Comparison of ENCODE assay signal across 8 cellular contexts in the genomic region with DNA sequence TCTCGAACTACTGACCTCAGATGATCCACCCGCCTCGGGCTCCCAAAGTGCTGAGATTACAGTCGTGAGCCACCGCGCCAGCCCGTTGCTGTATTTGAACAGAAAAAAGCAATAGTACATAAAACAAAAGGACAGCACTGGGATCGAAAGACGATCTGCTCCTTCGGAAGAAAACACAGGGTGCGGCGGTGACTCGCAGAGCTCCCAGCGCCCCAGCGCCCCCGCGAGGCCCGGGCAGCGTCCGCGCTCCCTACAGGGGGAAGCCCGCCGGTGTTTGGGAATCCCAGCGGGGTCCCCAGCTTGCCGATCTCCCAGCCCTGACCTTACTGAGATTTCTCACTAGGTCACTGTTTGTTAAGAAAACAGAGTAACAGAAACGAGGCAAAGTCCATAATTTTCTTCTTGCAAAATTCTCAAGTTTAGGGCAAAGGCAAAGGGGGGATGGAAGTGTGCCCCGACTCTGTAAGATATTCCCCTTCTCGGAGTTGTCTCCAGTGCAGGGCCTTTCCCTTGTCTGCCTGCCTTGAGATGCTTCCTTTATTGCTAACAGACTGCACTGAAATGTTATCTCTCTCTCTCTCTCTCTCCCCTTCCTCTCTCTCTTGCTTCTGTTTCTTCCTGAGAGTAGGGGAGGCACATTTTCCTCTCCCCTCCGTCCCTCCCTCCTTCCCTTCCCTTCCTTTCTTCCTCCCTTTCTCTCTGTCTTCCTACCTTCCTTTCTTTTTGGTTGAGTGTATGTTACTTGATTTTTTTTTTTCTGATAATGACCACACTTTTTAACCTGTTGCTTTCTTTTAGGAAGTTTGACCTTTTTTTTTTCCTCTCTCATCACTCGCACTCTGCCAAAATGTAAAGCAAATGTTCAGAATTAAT.
A peak's percentile ranks its signal among the peaks of the same experiment; 100 is the strongest.
DNase-seq lines count a peak whose midpoint lies in the region; ATAC-seq and TF ChIP-seq lines count a peak whose summit lies in the region.

No MANE protein-coding gene starts in this region.

- peak overlapping the region; percentile 54 for H3K4me3 ChIP-seq in fibroblast of the aortic adventitia (ENCODE audit: low read depth, low read length)
- H3K4me3 ChIP-seq in uterus, result peak overlapping the region; percentile 21 to 36

- peaks cover 8% of the 10 kb centered on the region for H3K4me1 Mint-ChIP-seq in activated CD8-positive, alpha-beta memory T cell treated with anti-CD3 and anti-CD28 coated beads, Interleukin-2, amount 10 ng/mL, durations not matched to agents 7 days and 5 days
- peaks cover 89% of the 10 kb centered on the region for H3K4me1 Mint-ChIP-seq in nephron progenitor cell

- H3K36me3 ChIP-seq in uterus, result no peaks in the 10 kb centered on the region

- no peaks in the 10 kb centered on the region for H3K9me3 ChIP-seq in uterus

- ATAC-seq in HG03342 (IDR thresholded peaks at IDR 0.05; ENCODE audit: unreplicated experiment), result peak; percentile 59
- ATAC-seq in activated CD8-positive, alpha-beta memory T cell treated with anti-CD3 and anti-CD28 coated beads, Interleukin-2, amount 10 ng/mL, durations not matched to agents 7 days and 5 days, result peak; percentile 78
- no peak for ATAC-seq in GM18873 (IDR thresholded peaks at IDR 0.05; ENCODE audit: low FRiP score, unreplicated experiment)

- no peaks in the 10 kb centered on the region for H3K9me3 Mint-ChIP-seq in activated CD8-positive, alpha-beta memory T cell treated with anti-CD3 and anti-CD28 coated beads, Interleukin-2, amount 10 ng/mL, durations not matched to agents 7 days and 5 days (ENCODE audit: low read depth)
- no peaks in the 10 kb centered on the region for H3K9me3 Mint-ChIP-seq in nephron progenitor cell

- no peak for TF ChIP-seq POLR2A in uterus (IDR thresholded peaks at IDR 0.05)

- H3K27me3 Mint-ChIP-seq in activated CD8-positive, alpha-beta memory T cell treated with anti-CD3 and anti-CD28 coated beads, Interleukin-2, amount 10 ng/mL, durations not matched to agents 7 days and 5 days, result peaks cover 73% of the 10 kb centered on the region
- no peaks in the 10 kb centered on the region for H3K27me3 Mint-ChIP-seq in nephron progenitor cell (ENCODE audit: low read depth, poor library complexity)

- TF ChIP-seq CTCF in GM12873 (IDR thresholded peaks at IDR 0.05; ENCODE audit: insufficient read depth, low read depth, low read length, missing control alignments) (peak; percentile 49), fibroblast of the aortic adventitia (IDR thresholded peaks at IDR 0.05; ENCODE audit: insufficient read depth, low read length) (peak; percentile 81), nephron progenitor cell (IDR thresholded peaks at IDR 0.05) (peak; percentile 37), uterus (IDR thresholded peaks at IDR 0.05) (peak in 1 of 4 experiments; percentile 23)

- H3K4me3 Mint-ChIP-seq in activated CD8-positive, alpha-beta memory T cell treated with anti-CD3 and anti-CD28 coated beads, Interleukin-2, amount 10 ng/mL, durations not matched to agents 7 days and 5 days, result peak overlapping the region; percentile 62
- peak overlapping the region; percentile 57 for H3K4me3 Mint-ChIP-seq in nephron progenitor cell

- CTCF ChIA-PET in activated CD8-positive, alpha-beta memory T cell treated with anti-CD3 and anti-CD28 coated beads, Interleukin-2, amount 10 ng/mL, durations not matched to agents 7 days and 5 days (lab: Charles Lee), result interaction anchor here (0.8 kb wide), 1 partner anchor 565 kb away, joined by 4 read pairs; no protein-coding TSS in a partner anchor

- DNase-seq in activated CD8-positive, alpha-beta memory T cell treated with anti-CD3 and anti-CD28 coated beads, Interleukin-2, amount 10 ng/mL, durations not matched to agents 7 days and 5 days, result peak; percentile 53
- DNase-seq in fibroblast of the aortic adventitia (ENCODE audit: low read depth) (peak; percentile 79), nephron progenitor cell (peak; percentile 74), uterus (peak in 1 of 2 donors; percentile 65), COR-L47 (lab: John Stamatoyannopoulos, UW) (no peak)

- H3K4me1 ChIP-seq in uterus, result no peaks in the 10 kb centered on the region

- no peak overlapping the region for H3K27ac Mint-ChIP-seq in activated CD8-positive, alpha-beta memory T cell treated with anti-CD3 and anti-CD28 coated beads, Interleukin-2, amount 10 ng/mL, durations not matched to agents 7 days and 5 days
- peak overlapping the region; percentile 73 for H3K27ac Mint-ChIP-seq in nephron progenitor cell

- peak overlapping the region; percentile 33 to 40 for H3K27ac ChIP-seq in uterus

- intact Hi-C loops in uterus (cut with DNase I; ENCODE audit: low total_unique reads), result no loop called here

- H3K27me3 ChIP-seq in uterus, result no peaks in the 10 kb centered on the region

- no peaks in the 10 kb centered on the region for H3K36me3 Mint-ChIP-seq in activated CD8-positive, alpha-beta memory T cell treated with anti-CD3 and anti-CD28 coated beads, Interleukin-2, amount 10 ng/mL, durations not matched to agents 7 days and 5 days
- H3K36me3 Mint-ChIP-seq in nephron progenitor cell (ENCODE audit: low read depth), result no peaks in the 10 kb centered on the region
